In genomic region chr20:59175861-59176260, GRCh38 we compare ENCODE assay signal across 21 cellular contexts. TPM values are rescaled to one million over a fixed set of nuclear protein-coding genes. Genes with fewer than 3 reads are reported as not detected.
DNase-seq lines count a peak whose midpoint lies in the region; ATAC-seq and TF ChIP-seq lines count a peak whose summit lies in the region.
"Had no signal": no experiment of that assay in that cellular context is flagged by ENCODE, and none has a peak within 500 bp of the region (broad histone marks: within the 10 kb centered on the region; RNA-seq: fewer than 3 reads in every experiment).

No MANE protein-coding gene starts in this region.

- no peak overlapping the region for H3K4me3 Mint-ChIP-seq in activated T-cell treated with anti-CD3 and anti-CD28 coated beads, Interleukin-2, amount 50 U/mL, for 24 hours
- no peak overlapping the region for H3K4me3 Mint-ChIP-seq in activated naive CD8-positive, alpha-beta T cell treated with anti-CD3 and anti-CD28 coated beads, Interleukin-2, amount 50 U/mL, for 24 hours
- H3K4me3 Mint-ChIP-seq in natural killer cell treated with Interleukin-12 subunit alpha and Interleukin-12 subunit beta and Interleukin-15 and Interleukin-18, amount 100 ng/mL, for 72 hours, result peak overlapping the region; percentile 65
- H3K4me3 Mint-ChIP-seq: activated naive CD8-positive, alpha-beta T cell treated with anti-CD3 and anti-CD28 coated beads, Interleukin-2, amount 10 ng/mL, durations not matched to agents 7 days and 5 days had no signal

- no peak overlapping the region for H3K27ac ChIP-seq in HEK293 (ENCODE audit: extremely low read depth, low read depth, low read length)
- H3K27ac ChIP-seq: dorsolateral prefrontal cortex, skin epidermis, suprapubic skin had no signal

- no peak for TF ChIP-seq POLR2A in GM18505 (IDR thresholded peaks at IDR 0.05; ENCODE audit: borderline replicate concordance, extremely low read depth, insufficient read depth, insufficient read length)

- peak overlapping the region; percentile 68 for H3K27ac Mint-ChIP-seq in activated T-cell treated with anti-CD3 and anti-CD28 coated beads, Interleukin-2, amount 50 U/mL, for 24 hours
- H3K27ac Mint-ChIP-seq in activated naive CD8-positive, alpha-beta T cell treated with anti-CD3 and anti-CD28 coated beads, Interleukin-2, amount 50 U/mL, for 24 hours, result peak overlapping the region; percentile 53
- peak overlapping the region; percentile 72 to 84 for H3K27ac Mint-ChIP-seq in natural killer cell treated with Interleukin-12 subunit alpha and Interleukin-12 subunit beta and Interleukin-15 and Interleukin-18, amount 100 ng/mL, for 72 hours
- H3K27ac Mint-ChIP-seq: activated naive CD8-positive, alpha-beta T cell treated with anti-CD3 and anti-CD28 coated beads, Interleukin-2, amount 10 ng/mL, durations not matched to agents 7 days and 5 days had no signal

- no peaks in the 10 kb centered on the region for H3K9me3 Mint-ChIP-seq in activated T-cell treated with anti-CD3 and anti-CD28 coated beads, Interleukin-2, amount 50 U/mL, for 24 hours
- H3K9me3 Mint-ChIP-seq in activated naive CD8-positive, alpha-beta T cell treated with anti-CD3 and anti-CD28 coated beads, Interleukin-2, amount 50 U/mL, for 24 hours, result no peaks in the 10 kb centered on the region
- no peaks in the 10 kb centered on the region for H3K9me3 Mint-ChIP-seq in natural killer cell treated with Interleukin-12 subunit alpha and Interleukin-12 subunit beta and Interleukin-15 and Interleukin-18, amount 100 ng/mL, for 72 hours
- H3K9me3 Mint-ChIP-seq: activated naive CD8-positive, alpha-beta T cell treated with anti-CD3 and anti-CD28 coated beads, Interleukin-2, amount 10 ng/mL, durations not matched to agents 7 days and 5 days had no signal

- CTCF ChIA-PET in HEK293 (lab: Yijun Ruan, JAX), result no interaction called here

- DNase-seq in activated T-cell treated with anti-CD3 and anti-CD28 coated beads, Interleukin-2, amount 50 U/mL, for 24 hours, result no peak
- DNase-seq in activated T-cell treated with anti-CD3 and anti-CD28 coated beads, Interleukin-2, amount 50 U/mL, for 1 hour, result no peak
- no peak for DNase-seq in activated naive CD8-positive, alpha-beta T cell treated with anti-CD3 and anti-CD28 coated beads, Interleukin-2, amount 50 U/mL, for 24 hours
- DNase-seq in natural killer cell treated with Interleukin-12 subunit alpha and Interleukin-12 subunit beta and Interleukin-15 and Interleukin-18, amount 100 ng/mL, for 72 hours (ENCODE audit: low spot score), result no peak
- DNase-seq in posterior cingulate gyrus, result no peak
- DNase-seq: ACHN; activated CD4-positive, alpha-beta T cell treated with anti-CD3 and anti-CD28 coated beads for 4 hours; activated naive CD8-positive, alpha-beta T cell treated with anti-CD3 and anti-CD28 coated beads, Interleukin-2, amount 10 ng/mL, durations not matched to agents 7 days and 5 days; Calu3; central memory CD4-positive, alpha-beta T cell; dorsolateral prefrontal cortex; kidney glomerular epithelial cell; NCI-H1436 treated with DMSO at 0.1 percent for 48 hours; SIG-M5 had no signal

- intact Hi-C loops in posterior cingulate gyrus (cut with DNase I), result no loop called here

- no peak for TF ChIP-seq CTCF in HEK293 (tag by site-specific recombination; IDR thresholded peaks at IDR 0.05)

- peaks cover 44% of the 10 kb centered on the region for H3K36me3 Mint-ChIP-seq in activated T-cell treated with anti-CD3 and anti-CD28 coated beads, Interleukin-2, amount 50 U/mL, for 24 hours (ENCODE audit: low read depth)
- peaks cover 7% of the 10 kb centered on the region for H3K36me3 Mint-ChIP-seq in activated naive CD8-positive, alpha-beta T cell treated with anti-CD3 and anti-CD28 coated beads, Interleukin-2, amount 50 U/mL, for 24 hours (ENCODE audit: low read depth)
- H3K36me3 Mint-ChIP-seq in natural killer cell treated with Interleukin-12 subunit alpha and Interleukin-12 subunit beta and Interleukin-15 and Interleukin-18, amount 100 ng/mL, for 72 hours, result peaks cover under 1% of the 10 kb centered on the region

- H3K4me1 Mint-ChIP-seq in activated T-cell treated with anti-CD3 and anti-CD28 coated beads, Interleukin-2, amount 50 U/mL, for 24 hours (ENCODE audit: low read depth), result peaks cover 86% of the 10 kb centered on the region
- peaks cover 76% of the 10 kb centered on the region for H3K4me1 Mint-ChIP-seq in activated naive CD8-positive, alpha-beta T cell treated with anti-CD3 and anti-CD28 coated beads, Interleukin-2, amount 50 U/mL, for 24 hours
- H3K4me1 Mint-ChIP-seq in natural killer cell treated with Interleukin-12 subunit alpha and Interleukin-12 subunit beta and Interleukin-15 and Interleukin-18, amount 100 ng/mL, for 72 hours (ENCODE audit: low read depth in 2 of 2), result peaks cover 84 to 89% of the 10 kb centered on the region in 2 donors

- no peaks in the 10 kb centered on the region for H3K36me3 ChIP-seq in HEK293 (ENCODE audit: control insufficient read depth in 2 of 2, insufficient read depth in 1 of 2, low read length in 2 of 2)
- H3K36me3 ChIP-seq: suprapubic skin had no signal

- no peak overlapping the region for H3K4me3 ChIP-seq in HEK293 (ENCODE audit: low read depth, low read length)
- H3K4me3 ChIP-seq: dorsolateral prefrontal cortex, GM12878, K562, skin epidermis, suprapubic skin had no signal

- H3K4me1 ChIP-seq in HEK293 (ENCODE audit: control insufficient read depth, insufficient read depth, low read length), result no peaks in the 10 kb centered on the region

- H3K9me3 ChIP-seq in HEK293 (ENCODE audit: control insufficient read depth, insufficient read depth, low read depth, low read length), result no peaks in the 10 kb centered on the region
- H3K9me3 ChIP-seq: suprapubic skin had no signal

- POLR2A ChIA-PET in HEK293 (lab: Yijun Ruan, JAX), result no interaction called here

- no peak for ATAC-seq in activated naive CD8-positive, alpha-beta T cell treated with anti-CD3 and anti-CD28 coated beads, Interleukin-2, amount 50 U/mL, for 24 hours
- no peak for ATAC-seq in natural killer cell treated with Interleukin-12 subunit alpha and Interleukin-12 subunit beta and Interleukin-15 and Interleukin-18, amount 100 ng/mL, for 72 hours
- ATAC-seq in GM18505 (IDR thresholded peaks at IDR 0.05; ENCODE audit: unreplicated experiment) (no peak), GM18517 (IDR thresholded peaks at IDR 0.05; ENCODE audit: unreplicated experiment) (no peak)
- ATAC-seq: GM12878, K562 had no signal

- H3K27me3 Mint-ChIP-seq in activated T-cell treated with anti-CD3 and anti-CD28 coated beads, Interleukin-2, amount 50 U/mL, for 24 hours, result no peaks in the 10 kb centered on the region
- H3K27me3 Mint-ChIP-seq in activated naive CD8-positive, alpha-beta T cell treated with anti-CD3 and anti-CD28 coated beads, Interleukin-2, amount 50 U/mL, for 24 hours, result no peaks in the 10 kb centered on the region
- no peaks in the 10 kb centered on the region for H3K27me3 Mint-ChIP-seq in natural killer cell treated with Interleukin-12 subunit alpha and Interleukin-12 subunit beta and Interleukin-15 and Interleukin-18, amount 100 ng/mL, for 72 hours
- H3K27me3 Mint-ChIP-seq: activated naive CD8-positive, alpha-beta T cell treated with anti-CD3 and anti-CD28 coated beads, Interleukin-2, amount 10 ng/mL, durations not matched to agents 7 days and 5 days had no signal

TF ChIP-seq in HEK293, 187 proteins besides CTCF, POLR2A, EP300 and RAD21 (continues in another document):
- TF ChIP-seq KLF7 (tag by site-specific recombination; IDR thresholded peaks at IDR 0.05; ENCODE audit: borderline replicate concordance), result no peak
- no peak for TF ChIP-seq ZNF23 (tag by site-specific recombination; IDR thresholded peaks at IDR 0.05; ENCODE audit: borderline replicate concordance)
- TF ChIP-seq ZNF18 (tag by site-specific recombination; IDR thresholded peaks at IDR 0.05), result no peak

RNA-seq across cellular contexts. Expression of gene ZNF831, which starts 12.2 kb away (rescaled TPM):
- total RNA-seq in natural killer cell treated with Interleukin-12 subunit alpha and Interleukin-12 subunit beta and Interleukin-15 and Interleukin-18, amount 100 ng/mL, for 72 hours, result 1 to 10 TPM; 3.3 to 5.7 TPM
- total RNA-seq: Calu3, K562 had no signal
